In genomic region chr15:44458429-44458828, GRCh38 we compare ENCODE assay signal across 17 cellular contexts. TPM values are rescaled to one million over a fixed set of nuclear protein-coding genes. Genes with fewer than 3 reads are reported as not detected.
DNase-seq lines count a peak whose midpoint lies in the region; ATAC-seq, FAIRE-seq and TF ChIP-seq lines count a peak whose summit lies in the region.
"Had no signal": no experiment of that assay in that cellular context is flagged by ENCODE, and none has a peak within 500 bp of the region (broad histone marks: within the 10 kb centered on the region; RNA-seq: fewer than 3 reads in every experiment).

No MANE protein-coding gene starts in this region.

- H3K4me3 ChIP-seq in right lobe of liver (no peak overlapping the region), HepG2 (replicated peaks in 1 of 3; ENCODE audit: insufficient read depth in 1 of 3, low read depth in 2 of 3, low read length in 3 of 3) (no peak overlapping the region), SK-N-MC (no peak overlapping the region), fibroblast of villous mesenchyme (ENCODE audit: low read depth, low read length) (no peak overlapping the region)
- H3K4me3 ChIP-seq: A549, BLaER1 had no signal

- H3K36me3 ChIP-seq in right lobe of liver (peaks cover 0 to 12% (median 9%) of the 10 kb centered on the region in 4 donors), HepG2 (replicated peaks in 1 of 2; ENCODE audit: control insufficient read depth in 1 of 2, insufficient read depth in 2 of 2, low read length in 2 of 2) (peaks cover 7 to 29% of the 10 kb centered on the region in 2 experiments; a peak in 4 of 5 replicates), SK-N-MC (ENCODE audit: insufficient read depth, low read length) (peaks cover 44% of the 10 kb centered on the region)

- peaks cover 10% of the 10 kb centered on the region for H4K20me1 ChIP-seq in HepG2 (ENCODE audit: insufficient read depth, low read length)

- H2AFZ ChIP-seq in HepG2 (ENCODE audit: low read length): no peak overlapping the region

- no TSS peak for BruUV-seq in HepG2 (replicated peaks; lab: Mats Ljungman, UMichigan)

- H3K27ac ChIP-seq in right lobe of liver (no peak overlapping the region), HepG2 (ENCODE audit: extremely low read length, insufficient read depth, low read length) (no peak overlapping the region), SK-N-MC (peak overlapping the region; percentile 1; the same call in 1 of the 2 replicates)
- H3K27ac ChIP-seq: A549, BLaER1 had no signal

- TF ChIP-seq EP300 in HepG2 (IDR thresholded peaks at IDR 0.05; ENCODE audit: low read depth in 2 of 2, low read length in 2 of 2) (no peak), HepG2 (CRISPR knock-in tag; IDR thresholded peaks at IDR 0.05; ENCODE audit: borderline replicate concordance) (no peak)

- POLR2A ChIA-PET in HepG2 (lab: Yijun Ruan, JAX): no interaction called here

- no peak for FAIRE-seq in HepG2 (lab: Jason Lieb, UNC)
- FAIRE-seq: A549, GM12892, HTR-8/SVneo had no signal

- TF ChIP-seq POLR2A in right lobe of liver (IDR thresholded peaks at IDR 0.05) (no peak), HepG2 (IDR thresholded peaks at IDR 0.05; ENCODE audit: insufficient read depth in 1 of 2, low read depth in 2 of 2, low read length in 2 of 2) (no peak)

- ATAC-seq in right lobe of liver (peak in 3 of 4 donors; percentile 43 to 48 (median 48)), HepG2 (no peak), left cardiac atrium (no peak)
- ATAC-seq: A549, HCT116 had no signal

- intact Hi-C loops in right lobe of liver (cut with DNase I): no loop called here
- intact Hi-C loops in HepG2 (cut with micrococcal nuclease; ENCODE audit: unreplicated experiment): no loop called here
- intact Hi-C loops in left cardiac atrium (cut with DNase I): no loop called here

- H3K4me2 ChIP-seq in HepG2 (ENCODE audit: low read depth, low read length): no peak overlapping the region
- H3K4me2 ChIP-seq: A549, BLaER1 had no signal

- in situ Hi-C loops in HepG2 (cut with HindIII; ENCODE audit: extremely low pct_ligation_motif_present, low pct_unique_long_range_greater_than_20kb): no loop called here

- H3K79me2 ChIP-seq in HepG2 (ENCODE audit: insufficient read depth, low read length): peaks cover 49% of the 10 kb centered on the region

- TF ChIP-seq CTCF in right lobe of liver (IDR thresholded peaks at IDR 0.05): no peak
- TF ChIP-seq CTCF in HepG2 (CRISPR knock-in tag; IDR thresholded peaks at IDR 0.05): no peak
- TF ChIP-seq CTCF in fibroblast of villous mesenchyme (IDR thresholded peaks at IDR 0.05; ENCODE audit: insufficient read depth, low read depth, low read length): no peak

- DNase-seq in right lobe of liver (no peak), HepG2 (ENCODE audit: low spot score) (no peak), NCI-H460 (ENCODE audit: extremely low read depth, low read depth) (peak; percentile 13), SK-N-MC (ENCODE audit: low read depth, low spot score) (no peak), fibroblast of villous mesenchyme (ENCODE audit: low read depth) (peak; percentile 48), NCI-H69 (lab: John Stamatoyannopoulos, UW) (no peak), AG20443 (ENCODE audit: low spot score) (no peak), left cardiac atrium (no peak)
- DNase-seq: Caco-2; CD8-positive, alpha-beta memory T cell; DND-41; GDM1 had no signal

- H3K9ac ChIP-seq in HepG2 (ENCODE audit: insufficient read depth, low read depth, low read length) (no peak overlapping the region), SK-N-MC (ENCODE audit: insufficient read length) (peak overlapping the region; percentile 2)
- H3K9ac ChIP-seq: BLaER1 had no signal

- WGBS in right lobe of liver (ENCODE audit: insufficient coverage, low coverage, low lambda C conversion rate, missing lambda C conversion rate): 15% methylated on average over 4 of the region's 4 CpGs
- 72% methylated on average over 4 of the region's 4 CpGs for WGBS in HepG2 (ENCODE audit: low lambda C conversion rate)

- TF ChIP-seq RAD21 in HepG2 (CRISPR knock-in tag; IDR thresholded peaks at IDR 0.05): no peak

- CTCF ChIA-PET in HepG2 (lab: Yijun Ruan, JAX; ENCODE audit: low intra/inter-chr PET ratio, low total read pairs): no interaction called here

- peaks cover 0 to 11% (median 0%) of the 10 kb centered on the region in 4 donors for H3K4me1 ChIP-seq in right lobe of liver
- peaks cover 18% of the 10 kb centered on the region for H3K4me1 ChIP-seq in HepG2 (ENCODE audit: insufficient read depth, low read length)
- H3K4me1 ChIP-seq: BLaER1, Caco-2 had no signal

- H3K27me3 ChIP-seq in right lobe of liver (no peaks in the 10 kb centered on the region), HepG2 (ENCODE audit: control insufficient read depth in 1 of 2, insufficient read depth in 2 of 2, low read length in 2 of 2) (no peaks in the 10 kb centered on the region)
- H3K27me3 ChIP-seq: BLaER1 had no signal

- H3K9me3 ChIP-seq in right lobe of liver: no peaks in the 10 kb centered on the region
- no peaks in the 10 kb centered on the region for H3K9me3 ChIP-seq in HepG2 (ENCODE audit: low read length)
- no peaks in the 10 kb centered on the region for H3K9me3 ChIP-seq in SK-N-MC (ENCODE audit: low read depth, low read length)
- H3K9me3 ChIP-seq: A549, Caco-2 had no signal

TF ChIP-seq in HepG2, 621 proteins besides CTCF, POLR2A, EP300 and RAD21 (continues in another document):
- TF ChIP-seq ZFY (CRISPR knock-in tag; IDR thresholded peaks at IDR 0.05) (no peak), MAFK (conservative IDR thresholded peaks at IDR 0.05 in 1 of 2, IDR thresholded peaks at IDR 0.05 in 1 of 2; ENCODE audit: low read length in 2 of 2) (no peak), CENPT (CRISPR knock-in tag; IDR thresholded peaks at IDR 0.05; ENCODE audit: low read depth) (no peak), ZNF547 (CRISPR knock-in tag; IDR thresholded peaks at IDR 0.05) (no peak), ZBTB4 (CRISPR knock-in tag; IDR thresholded peaks at IDR 0.05; ENCODE audit: borderline replicate concordance) (no peak), POLR2AphosphoS2 (IDR thresholded peaks at IDR 0.05; ENCODE audit: low read depth, low read length) (no peak), ZBTB42 (CRISPR knock-in tag; IDR thresholded peaks at IDR 0.05) (no peak), ZNF691 (CRISPR knock-in tag; IDR thresholded peaks at IDR 0.05; ENCODE audit: borderline replicate concordance, low read depth) (no peak)

RNA-seq across cellular contexts. Expression of gene CTDSPL2, which starts 31.0 kb away (rescaled TPM):
- 10 to 100 TPM in 4 of 6 experiments, 1 to 10 TPM in 2; 7.6 to 26.1 (median 15.0) TPM for total RNA-seq in right lobe of liver
- total RNA-seq in HepG2 (2016; rRNA removed; fragmentation: Illumina TruSeq; extraction: Trizol): 56.2 and 95.2 TPM in 2 replicates
- total RNA-seq in HepG2 (2016; cell fraction: cytosol; rRNA removed; fragmentation: Illumina TruSeq; extraction: Trizol; ENCODE audit: low read depth): 16.3 and 17.8 TPM in 2 replicates
- total RNA-seq in HepG2 (2016; cell fraction: insoluble cytoplasmic fraction; rRNA removed; fragmentation: Illumina TruSeq; extraction: Trizol): 59.2 and 94.0 TPM in 2 replicates
- total RNA-seq in HepG2 (2016; cell fraction: membrane; rRNA removed; fragmentation: Illumina TruSeq; extraction: Trizol): 31.1 and 33.8 TPM in 2 replicates
- total RNA-seq in HepG2 (2016; cell fraction: nucleus; rRNA removed; fragmentation: Illumina TruSeq; extraction: Trizol): 64.4 and 67.2 TPM in 2 replicates
- polyA plus RNA-seq in HepG2 (2011; rRNA removed): 29.1 and 37.4 TPM in 2 replicates
- 11.7 and 17.4 TPM in 2 replicates for polyA plus RNA-seq in HepG2 (2011; cell fraction: cytosol; rRNA removed)
- polyA plus RNA-seq in HepG2 (2011; cell fraction: nucleus; rRNA removed): 10.9 and 15.2 TPM in 2 replicates
- 14.5 and 24.2 TPM in 2 replicates for polyA plus RNA-seq in HepG2 (2012)
- polyA plus RNA-seq in HepG2 (2016; cell fraction: cytosol; fragmentation: Illumina TruSeq; extraction: Trizol; ENCODE audit: low read depth): 0.89 and 0.95 TPM in 2 replicates
- 31.3 and 34.8 TPM in 2 replicates for polyA plus RNA-seq in HepG2 (2016; cell fraction: insoluble cytoplasmic fraction; fragmentation: Illumina TruSeq; extraction: Trizol; ENCODE audit: low read depth)
- polyA plus RNA-seq in HepG2 (2016; cell fraction: membrane; fragmentation: Illumina TruSeq; extraction: Trizol; ENCODE audit: low read depth): 4.6 TPM in 2 replicates
- 25.9 and 28.0 TPM in 2 replicates for polyA plus RNA-seq in HepG2 (2016; cell fraction: nucleus; fragmentation: Illumina TruSeq; extraction: Trizol; ENCODE audit: insufficient read depth, low read depth)
- 45.6 and 119 TPM in 2 replicates for polyA minus RNA-seq in HepG2 (2011; rRNA and poly(A)+ RNA removed; ENCODE audit: low replicate concordance)
- 33.7 and 45.3 TPM in 2 replicates for polyA minus RNA-seq in HepG2 (2011; cell fraction: cytosol; rRNA and poly(A)+ RNA removed)
- 121 and 134 TPM in 2 replicates for polyA minus RNA-seq in HepG2 (2011; cell fraction: nucleus; rRNA and poly(A)+ RNA removed)
- total RNA-seq in NCI-H460 (2014; rRNA removed; shearing (Covaris generic)): 49.7 and 51.8 TPM in 2 replicates
- polyA plus RNA-seq in NCI-H460 (2014; cell fraction: nucleus; rRNA removed): 15.8 and 19.3 TPM in 2 replicates
- total RNA-seq in fibroblast of villous mesenchyme: 49.3 and 57.9 TPM in 2 replicates
- 10 to 100 TPM; 19.4 to 26.9 TPM for total RNA-seq in left cardiac atrium

Comparison
In these comparisons a context has a peak if more than half of its experiments do, and no peak if none do; other contexts are left out.
1. ATAC-seq: peak in right lobe of liver (3 of 4); none in HepG2 (single experiment) and left cardiac atrium (0 of 2).
2. DNase-seq: peak in NCI-H460 (single experiment) and fibroblast of villous mesenchyme (single experiment); none in right lobe of liver (0 of 3), HepG2 (single experiment), SK-N-MC (single experiment), NCI-H69 (single experiment), AG20443 (single experiment) and left cardiac atrium (single experiment).